Comparison of ENCODE assay signal across 9 cellular contexts in the genomic region with DNA sequence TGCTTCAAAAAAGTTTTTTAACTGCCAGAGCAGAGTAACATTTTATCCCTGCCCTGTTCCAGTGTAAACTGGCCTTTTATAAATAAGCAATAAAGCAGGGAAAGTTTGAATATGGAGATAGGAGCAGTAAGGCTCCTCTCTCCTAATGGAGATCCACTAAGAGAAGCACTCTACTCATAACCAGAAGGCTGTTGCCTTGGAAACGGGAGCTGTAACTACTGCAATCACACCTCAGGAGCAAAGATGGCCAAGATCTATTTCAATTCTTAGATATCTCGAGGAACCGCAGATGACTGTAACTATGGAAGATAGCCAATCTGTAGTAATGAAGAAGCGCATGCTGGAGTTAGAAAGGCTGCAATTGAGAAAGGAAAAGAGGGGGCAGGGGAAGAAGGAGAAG. TPM values are rescaled to one million over a fixed set of nuclear protein-coding genes. Genes with fewer than 3 reads are reported as not detected.
A peak's percentile ranks its signal among the peaks of the same experiment; 100 is the strongest.
DNase-seq lines count a peak whose midpoint lies in the region; ATAC-seq and TF ChIP-seq lines count a peak whose summit lies in the region.
"Had no signal": no experiment of that assay in that cellular context is flagged by ENCODE, and none has a peak within 500 bp of the region (broad histone marks: within the 10 kb centered on the region; RNA-seq: fewer than 3 reads in every experiment).

No MANE protein-coding gene starts in this region.

- H3K36me3 Mint-ChIP-seq in T-helper 2 cell treated with Interferon-gamma antibody and Interleukin-4, amounts not matched to agents 5 μg/mL and 100 μg/mL, for 36 hours (ENCODE audit: low read depth), result peaks cover 9% of the 10 kb centered on the region
- no peaks in the 10 kb centered on the region for H3K36me3 Mint-ChIP-seq in natural killer cell

- H3K27ac Mint-ChIP-seq in T-helper 2 cell treated with Interferon-gamma antibody and Interleukin-4, amounts not matched to agents 5 μg/mL and 100 μg/mL, for 36 hours, result peak overlapping the region; percentile 81
- H3K27ac Mint-ChIP-seq in natural killer cell, result peak overlapping the region; percentile 84 to 88

- DNase-seq in NCI-H2029 (lab: John Stamatoyannopoulos, UW), result peak; percentile 7
- DNase-seq in NCI-H2029 treated with DMSO at 0.1 percent for 48 hours (lab: John Stamatoyannopoulos, UW), result no peak
- peak; percentile 44 for DNase-seq in T-helper 2 cell treated with Interferon-gamma antibody and Interleukin-4, amounts not matched to agents 5 μg/mL and 100 μg/mL, for 36 hours (ENCODE audit: low spot score)
- no peak for DNase-seq in natural killer cell
- DNase-seq in GM10266 (ENCODE audit: extremely low spot score), result no peak
- no peak for DNase-seq in posterior cingulate gyrus
- no peak for DNase-seq in LoVo (ENCODE audit: low spot score)
- DNase-seq: NCI-H1092 had no signal

- no peak for TF ChIP-seq CTCF in natural killer cell (IDR thresholded peaks at IDR 0.05)
- no peak for TF ChIP-seq CTCF in GM10266 (IDR thresholded peaks at IDR 0.05; ENCODE audit: control insufficient read depth, insufficient read depth, low read depth, missing control alignments)

- H3K9me3 Mint-ChIP-seq in T-helper 2 cell treated with Interferon-gamma antibody and Interleukin-4, amounts not matched to agents 5 μg/mL and 100 μg/mL, for 36 hours, result no peaks in the 10 kb centered on the region
- no peaks in the 10 kb centered on the region for H3K9me3 Mint-ChIP-seq in natural killer cell

- no peaks in the 10 kb centered on the region for H3K27me3 Mint-ChIP-seq in T-helper 2 cell treated with Interferon-gamma antibody and Interleukin-4, amounts not matched to agents 5 μg/mL and 100 μg/mL, for 36 hours (ENCODE audit: low read depth)
- no peaks in the 10 kb centered on the region for H3K27me3 Mint-ChIP-seq in natural killer cell (ENCODE audit: low read depth in 2 of 2)

- ATAC-seq in GM21723 (IDR thresholded peaks at IDR 0.05; ENCODE audit: unreplicated experiment) (peak; percentile 61), natural killer cell (peak; percentile 24 to 64 (median 50))

- peaks cover 75% of the 10 kb centered on the region for H3K4me1 Mint-ChIP-seq in T-helper 2 cell treated with Interferon-gamma antibody and Interleukin-4, amounts not matched to agents 5 μg/mL and 100 μg/mL, for 36 hours (ENCODE audit: low read depth)
- peaks cover 91 to 92% of the 10 kb centered on the region in 2 donors for H3K4me1 Mint-ChIP-seq in natural killer cell

- peak overlapping the region; percentile 40 for H3K4me3 Mint-ChIP-seq in T-helper 2 cell treated with Interferon-gamma antibody and Interleukin-4, amounts not matched to agents 5 μg/mL and 100 μg/mL, for 36 hours
- H3K4me3 Mint-ChIP-seq in natural killer cell, result peak overlapping the region; percentile 10

- intact Hi-C loops in natural killer cell (cut with micrococcal nuclease), result no loop called here
- intact Hi-C loops in posterior cingulate gyrus (cut with DNase I), result no loop called here

RNA-seq across cellular contexts. Expression of a gene that starts 41.4 kb away (rescaled TPM):
- 100 to 1,000 TPM; 252 to 376 (median 311) TPM for total RNA-seq in natural killer cell

Comparison
In these comparisons a context has a peak if more than half of its experiments do, and no peak if none do; other contexts are left out.
1. DNase-seq: peak in NCI-H2029 (single experiment) and T-helper 2 cell treated with Interferon-gamma antibody and Interleukin-4, amounts not matched to agents 5 μg/mL and 100 μg/mL, for 36 hours (single experiment); none in NCI-H2029 treated with DMSO at 0.1 percent for 48 hours (single experiment), natural killer cell (single experiment), GM10266 (single experiment), posterior cingulate gyrus (0 of 10) and LoVo (single experiment).